1 cellular context compared by ENCODE assay signal in the genomic region with DNA sequence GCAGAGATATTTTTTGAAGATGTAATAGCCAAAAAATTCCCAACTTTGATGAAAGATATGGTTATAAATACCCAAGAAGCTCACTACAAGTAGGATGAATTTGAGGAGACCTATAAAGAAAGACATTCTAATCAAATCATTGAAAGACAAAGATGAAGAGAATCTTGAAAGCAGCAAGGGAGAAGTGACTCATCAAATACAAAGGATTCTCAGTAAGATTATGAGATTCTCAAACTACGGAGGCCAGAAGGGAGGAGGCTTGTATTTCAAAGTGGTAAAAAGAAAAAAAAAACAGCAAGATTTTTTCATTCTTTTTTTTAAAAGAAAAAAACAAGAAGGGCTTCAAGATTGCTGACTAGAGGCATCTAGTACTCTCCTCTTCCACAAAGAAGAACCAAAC.
TF ChIP-seq lines count a peak whose summit lies in the region.

No MANE protein-coding gene starts in this region.

TF ChIP-seq in HCT116, 20 proteins besides CTCF, POLR2A, EP300 and RAD21 (continued from another document):
- no peak for TF ChIP-seq ZBTB33 (IDR thresholded peaks at IDR 0.05; ENCODE audit: extremely low read depth, insufficient replicate concordance, low read length)
- TF ChIP-seq, protein P1, sequence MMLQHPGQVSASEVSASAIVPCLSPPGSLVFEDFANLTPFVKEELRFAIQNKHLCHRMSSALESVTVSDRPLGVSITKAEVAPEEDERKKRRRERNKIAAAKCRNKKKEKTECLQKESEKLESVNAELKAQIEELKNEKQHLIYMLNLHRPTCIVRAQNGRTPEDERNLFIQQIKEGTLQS (IDR thresholded peaks at IDR 0.05): no peak
- no peak for TF ChIP-seq JUND (IDR thresholded peaks at IDR 0.05)
- TF ChIP-seq SP1 (IDR thresholded peaks at IDR 0.05; ENCODE audit: low read depth): no peak
- no peak for TF ChIP-seq EZH2phosphoT487 (IDR thresholded peaks at IDR 0.05; ENCODE audit: borderline replicate concordance)
